ENCODE assay signal across 13 cellular contexts in the genomic region with DNA sequence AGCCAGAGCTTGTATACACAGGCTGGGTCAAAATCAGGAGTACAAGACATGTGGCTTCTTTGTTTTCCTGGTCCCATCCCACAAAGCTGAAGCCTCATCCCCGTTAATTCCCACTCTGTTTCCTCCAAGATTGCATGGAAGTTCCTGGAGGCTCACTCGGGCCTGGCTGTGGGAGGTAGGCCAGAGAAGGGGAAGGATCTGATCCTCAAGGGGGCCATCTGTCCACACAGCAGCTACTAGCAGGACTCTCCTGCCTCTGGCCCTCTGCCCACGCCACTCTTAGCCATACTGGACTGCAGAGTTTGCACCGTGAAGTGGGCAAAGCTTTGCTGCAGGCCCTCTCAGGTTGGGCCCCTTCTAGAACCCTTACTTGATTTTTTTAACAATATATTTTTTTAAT.
DNase-seq lines count a peak whose midpoint lies in the region; ATAC-seq and TF ChIP-seq lines count a peak whose summit lies in the region.
"Had no signal": no experiment of that assay in that cellular context is flagged by ENCODE, and none has a peak within 500 bp of the region (broad histone marks: within the 10 kb centered on the region; RNA-seq: fewer than 3 reads in every experiment).

No MANE protein-coding gene starts in this region.

- H3K9ac ChIP-seq in MM.1S (ENCODE audit: low read length) = no peak overlapping the region

- peaks cover 10% of the 10 kb centered on the region for H3K27me3 Mint-ChIP-seq in brain
- H3K27me3 Mint-ChIP-seq: CD4-positive, CD25-positive, alpha-beta regulatory T cell; stimulated activated memory B cell treated with anti-CD40 and anti-IgM and Interleukin-4, amounts not matched to agents 10 μg/mL and 1 μg/mL and 100 μg/mL, for 72 hours had no signal

- no peak overlapping the region for H2AFZ ChIP-seq in MM.1S (ENCODE audit: low read length)

- H3F3A ChIP-seq in MM.1S (ENCODE audit: insufficient read depth, low read length) = no peaks in the 10 kb centered on the region

- no peak for TF ChIP-seq POLR2A in stomach (IDR thresholded peaks at IDR 0.05)

- no peaks in the 10 kb centered on the region for H3K9me3 ChIP-seq in lung (ENCODE audit: control insufficient read depth in 2 of 2, insufficient read depth in 1 of 2, low read length in 1 of 2)
- no peaks in the 10 kb centered on the region for H3K9me3 ChIP-seq in stomach
- no peaks in the 10 kb centered on the region for H3K9me3 ChIP-seq in MM.1S (replicated peaks; ENCODE audit: insufficient read depth, low read length)
- H3K9me3 ChIP-seq: neutrophil had no signal

- no peak for TF ChIP-seq EP300 in Ishikawa (IDR thresholded peaks at IDR 0.05; ENCODE audit: borderline replicate concordance)
- TF ChIP-seq EP300 in stomach (IDR thresholded peaks at IDR 0.05) = no peak

- TF ChIP-seq CTCF in brain (conservative IDR thresholded peaks at IDR 0.05) = no peak
- no peak for TF ChIP-seq CTCF in lung (IDR thresholded peaks at IDR 0.05; ENCODE audit: control extremely low read depth, extremely low read depth)
- TF ChIP-seq CTCF in stomach (IDR thresholded peaks at IDR 0.05) = no peak
- TF ChIP-seq CTCF in foreskin fibroblast (IDR thresholded peaks at IDR 0.05; ENCODE audit: low read depth, low read length) = no peak
- TF ChIP-seq CTCF in MM.1S (IDR thresholded peaks at IDR 0.05; ENCODE audit: low read length) = no peak

- ATAC-seq in lung (ENCODE audit: insufficient read depth, low FRiP score) = no peak
- no peak for ATAC-seq in GM21528 (IDR thresholded peaks at IDR 0.05; ENCODE audit: low FRiP score, unreplicated experiment)
- ATAC-seq in HG02678 (IDR thresholded peaks at IDR 0.05; ENCODE audit: unreplicated experiment) = no peak
- ATAC-seq: stimulated activated memory B cell treated with anti-CD40 and anti-IgM and Interleukin-4, amounts not matched to agents 10 μg/mL and 1 μg/mL and 100 μg/mL, for 72 hours had no signal

- H3K36me3 ChIP-seq in lung (ENCODE audit: control insufficient read depth in 2 of 2, insufficient read depth in 2 of 2, low read length in 2 of 2) = no peaks in the 10 kb centered on the region
- H3K36me3 ChIP-seq in stomach = no peaks in the 10 kb centered on the region
- H3K36me3 ChIP-seq in MM.1S (replicated peaks; ENCODE audit: insufficient read depth, low read length) = no peaks in the 10 kb centered on the region
- H3K36me3 ChIP-seq: neutrophil had no signal

- peak overlapping the region in 4 of 5 experiments; percentile 46 to 81 (median 66) for H3K27ac Mint-ChIP-seq in brain
- H3K27ac Mint-ChIP-seq: CD4-positive, CD25-positive, alpha-beta regulatory T cell; stimulated activated memory B cell treated with anti-CD40 and anti-IgM and Interleukin-4, amounts not matched to agents 10 μg/mL and 1 μg/mL and 100 μg/mL, for 72 hours had no signal

- H3K9me2 ChIP-seq in MM.1S (replicated peaks; ENCODE audit: insufficient read depth, low read length) = no peaks in the 10 kb centered on the region

- no peaks in the 10 kb centered on the region for H3K79me2 ChIP-seq in MM.1S (ENCODE audit: low read length)

- H3K4me3 ChIP-seq in lung = no peak overlapping the region
- no peak overlapping the region for H3K4me3 ChIP-seq in stomach
- H3K4me3 ChIP-seq in foreskin fibroblast (ENCODE audit: low read depth in 1 of 2, low read length in 2 of 2) = no peak overlapping the region
- no peak overlapping the region for H3K4me3 ChIP-seq in MM.1S (ENCODE audit: low read length)
- H3K4me3 ChIP-seq: SK-N-MC had no signal

- DNase-seq in lung (ENCODE audit: low spot score) = peak; percentile 38
- peak; percentile 27 for DNase-seq in stomach
- no peak for DNase-seq in foreskin fibroblast
- DNase-seq in MM.1S = no peak
- DNase-seq: CD4-positive, CD25-positive, alpha-beta regulatory T cell; stimulated activated CD4-positive, alpha-beta T cell treated with anti-CD3 and anti-CD28 coated beads, Interleukin-2, amount 100 ng/mL, for 24 hours had no signal

- H3K27ac ChIP-seq in lung (ENCODE audit: low read depth in 1 of 2, low read length in 1 of 2) (no peak overlapping the region), stomach (peak overlapping the region in 2 of 5 donors; percentile 20 to 43), MM.1S (ENCODE audit: low read length) (no peak overlapping the region)
- H3K27ac ChIP-seq: neutrophil, SK-N-MC had no signal

- TF ChIP-seq RAD21 in Ishikawa (IDR thresholded peaks at IDR 0.05; ENCODE audit: low read depth) = peak; percentile 47

- H4K20me1 ChIP-seq in MM.1S (ENCODE audit: insufficient read depth, low read length) = no peaks in the 10 kb centered on the region

- 38 to 53% methylated on average over 4 of the region's 4 CpGs for WGBS in lung, 2 donors
- WGBS in stomach, 5 donors = 23 to 47% (median 29%) methylated on average over 4 of the region's 4 CpGs

- peaks cover 0 to 7% (median 0%) of the 10 kb centered on the region in 5 experiments for H3K9me3 Mint-ChIP-seq in brain
- H3K9me3 Mint-ChIP-seq: stimulated activated memory B cell treated with anti-CD40 and anti-IgM and Interleukin-4, amounts not matched to agents 10 μg/mL and 1 μg/mL and 100 μg/mL, for 72 hours had no signal

- H3K27me3 ChIP-seq in lung (ENCODE audit: control insufficient read depth, insufficient read depth) = no peaks in the 10 kb centered on the region
- H3K27me3 ChIP-seq in stomach = peaks cover 0 to 8% (median 0%) of the 10 kb centered on the region in 3 donors
- no peaks in the 10 kb centered on the region for H3K27me3 ChIP-seq in MM.1S (replicated peaks; ENCODE audit: insufficient read depth, low read length)
- H3K27me3 ChIP-seq: neutrophil had no signal

- H3K4me1 Mint-ChIP-seq in brain = peaks cover 53% of the 10 kb centered on the region
- H3K4me1 Mint-ChIP-seq: CD4-positive, CD25-positive, alpha-beta regulatory T cell; stimulated activated memory B cell treated with anti-CD40 and anti-IgM and Interleukin-4, amounts not matched to agents 10 μg/mL and 1 μg/mL and 100 μg/mL, for 72 hours had no signal

- H3K36me3 Mint-ChIP-seq in brain = no peaks in the 10 kb centered on the region
- H3K36me3 Mint-ChIP-seq: CD4-positive, CD25-positive, alpha-beta regulatory T cell; stimulated activated memory B cell treated with anti-CD40 and anti-IgM and Interleukin-4, amounts not matched to agents 10 μg/mL and 1 μg/mL and 100 μg/mL, for 72 hours had no signal

- no peak overlapping the region for H3K4me2 ChIP-seq in MM.1S (ENCODE audit: low read depth, low read length)

- intact Hi-C loops in stomach (cut with DNase I; ENCODE audit: low total_unique reads) = no loop called here

- H3K4me3 Mint-ChIP-seq in brain = peak overlapping the region in 1 of 5 experiments; percentile 41
- H3K4me3 Mint-ChIP-seq: CD4-positive, CD25-positive, alpha-beta regulatory T cell; stimulated activated memory B cell treated with anti-CD40 and anti-IgM and Interleukin-4, amounts not matched to agents 10 μg/mL and 1 μg/mL and 100 μg/mL, for 72 hours had no signal

- H3K4me1 ChIP-seq in lung (ENCODE audit: control insufficient read depth in 2 of 2, insufficient read depth in 2 of 2, low read length in 2 of 2) (no peaks in the 10 kb centered on the region), stomach (peaks cover 14 to 22% (median 18%) of the 10 kb centered on the region in 4 donors), MM.1S (ENCODE audit: low read length) (no peaks in the 10 kb centered on the region)

TF ChIP-seq in Ishikawa, 13 proteins besides CTCF, POLR2A, EP300 and RAD21:
- TF ChIP-seq YY1 (IDR thresholded peaks at IDR 0.05; ENCODE audit: low read depth) (no peak), ZBTB7A (IDR thresholded peaks at IDR 0.05; ENCODE audit: low read depth) (no peak), NFIC (IDR thresholded peaks at IDR 0.05) (no peak), EGR1 (IDR thresholded peaks at IDR 0.05) (no peak), CREB1 (IDR thresholded peaks at IDR 0.05; ENCODE audit: low read depth) (no peak), CEBPB (IDR thresholded peaks at IDR 0.05) (no peak), TEAD4 (IDR thresholded peaks at IDR 0.05) (no peak), TAF1 (IDR thresholded peaks at IDR 0.05; ENCODE audit: low read depth) (no peak), TCF12 (IDR thresholded peaks at IDR 0.05; ENCODE audit: low read depth) (no peak), FOXM1 (IDR thresholded peaks at IDR 0.05; ENCODE audit: borderline replicate concordance, low read depth) (no peak)
- TF ChIP-seq, protein P1, sequence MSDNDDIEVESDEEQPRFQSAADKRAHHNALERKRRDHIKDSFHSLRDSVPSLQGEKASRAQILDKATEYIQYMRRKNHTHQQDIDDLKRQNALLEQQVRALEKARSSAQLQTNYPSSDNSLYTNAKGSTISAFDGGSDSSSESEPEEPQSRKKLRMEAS (IDR thresholded peaks at IDR 0.05) = no peak
- TF ChIP-seq, protein P2, sequence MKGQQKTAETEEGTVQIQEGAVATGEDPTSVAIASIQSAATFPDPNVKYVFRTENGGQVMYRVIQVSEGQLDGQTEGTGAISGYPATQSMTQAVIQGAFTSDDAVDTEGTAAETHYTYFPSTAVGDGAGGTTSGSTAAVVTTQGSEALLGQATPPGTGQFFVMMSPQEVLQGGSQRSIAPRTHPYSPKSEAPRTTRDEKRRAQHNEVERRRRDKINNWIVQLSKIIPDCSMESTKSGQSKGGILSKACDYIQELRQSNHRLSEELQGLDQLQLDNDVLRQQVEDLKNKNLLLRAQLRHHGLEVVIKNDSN (IDR thresholded peaks at IDR 0.05) = no peak
- TF ChIP-seq, protein P3, sequence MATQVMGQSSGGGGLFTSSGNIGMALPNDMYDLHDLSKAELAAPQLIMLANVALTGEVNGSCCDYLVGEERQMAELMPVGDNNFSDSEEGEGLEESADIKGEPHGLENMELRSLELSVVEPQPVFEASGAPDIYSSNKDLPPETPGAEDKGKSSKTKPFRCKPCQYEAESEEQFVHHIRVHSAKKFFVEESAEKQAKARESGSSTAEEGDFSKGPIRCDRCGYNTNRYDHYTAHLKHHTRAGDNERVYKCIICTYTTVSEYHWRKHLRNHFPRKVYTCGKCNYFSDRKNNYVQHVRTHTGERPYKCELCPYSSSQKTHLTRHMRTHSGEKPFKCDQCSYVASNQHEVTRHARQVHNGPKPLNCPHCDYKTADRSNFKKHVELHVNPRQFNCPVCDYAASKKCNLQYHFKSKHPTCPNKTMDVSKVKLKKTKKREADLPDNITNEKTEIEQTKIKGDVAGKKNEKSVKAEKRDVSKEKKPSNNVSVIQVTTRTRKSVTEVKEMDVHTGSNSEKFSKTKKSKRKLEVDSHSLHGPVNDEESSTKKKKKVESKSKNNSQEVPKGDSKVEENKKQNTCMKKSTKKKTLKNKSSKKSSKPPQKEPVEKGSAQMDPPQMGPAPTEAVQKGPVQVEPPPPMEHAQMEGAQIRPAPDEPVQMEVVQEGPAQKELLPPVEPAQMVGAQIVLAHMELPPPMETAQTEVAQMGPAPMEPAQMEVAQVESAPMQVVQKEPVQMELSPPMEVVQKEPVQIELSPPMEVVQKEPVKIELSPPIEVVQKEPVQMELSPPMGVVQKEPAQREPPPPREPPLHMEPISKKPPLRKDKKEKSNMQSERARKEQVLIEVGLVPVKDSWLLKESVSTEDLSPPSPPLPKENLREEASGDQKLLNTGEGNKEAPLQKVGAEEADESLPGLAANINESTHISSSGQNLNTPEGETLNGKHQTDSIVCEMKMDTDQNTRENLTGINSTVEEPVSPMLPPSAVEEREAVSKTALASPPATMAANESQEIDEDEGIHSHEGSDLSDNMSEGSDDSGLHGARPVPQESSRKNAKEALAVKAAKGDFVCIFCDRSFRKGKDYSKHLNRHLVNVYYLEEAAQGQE (IDR thresholded peaks at IDR 0.05; ENCODE audit: low read depth) = no peak

Comparison
In these comparisons a context has a peak if more than half of its experiments do, and no peak if none do; other contexts are left out.
1. DNase-seq: peak in lung (single experiment) and stomach (single experiment); none in foreskin fibroblast (0 of 2) and MM.1S (single experiment).